In the genomic region with DNA sequence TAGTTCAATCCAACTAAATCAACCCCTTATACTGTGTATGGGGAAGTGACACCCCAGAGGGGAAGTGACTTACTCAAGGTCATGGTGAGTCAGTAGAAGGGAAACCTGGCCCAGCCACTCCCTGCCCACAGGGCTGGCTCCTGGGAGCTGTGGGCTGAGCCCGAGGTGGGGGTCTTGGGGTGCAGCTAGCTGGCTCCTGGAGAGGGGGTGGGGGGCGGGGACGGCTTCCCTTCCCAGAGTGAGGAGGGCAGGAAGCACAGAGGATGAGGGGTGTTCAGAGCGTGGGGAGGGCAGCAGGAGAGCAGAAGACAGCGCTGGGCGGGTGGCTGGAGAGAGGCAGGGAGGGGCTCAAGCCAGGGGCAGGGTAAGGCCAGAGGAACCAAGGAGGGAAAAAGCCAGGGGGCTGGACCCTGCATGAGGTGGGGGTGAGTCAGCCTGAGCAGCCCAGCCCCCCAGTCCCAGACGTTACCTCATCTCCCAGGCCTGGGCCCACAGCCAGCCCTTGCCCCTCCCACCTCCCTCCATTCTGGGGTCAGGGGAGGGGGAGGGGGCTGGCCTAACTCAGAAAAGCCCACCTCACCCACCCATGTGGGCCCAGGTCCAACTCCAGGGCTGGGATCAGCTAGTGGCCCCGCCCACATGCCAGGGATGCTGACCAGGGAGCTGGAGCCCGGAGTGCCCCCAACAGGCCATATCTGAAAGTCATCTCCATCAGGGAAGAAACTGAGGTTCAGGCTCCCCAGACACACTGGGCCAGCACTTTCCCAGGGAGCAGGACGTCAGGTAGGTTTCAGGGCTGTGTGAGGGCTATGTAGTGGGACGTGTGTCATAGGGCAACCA, we compare ENCODE assay signal across 8 cellular contexts. TPM values are rescaled to one million over a fixed set of nuclear protein-coding genes. Genes with fewer than 3 reads are reported as not detected.
DNase-seq lines count a peak whose midpoint lies in the region; ATAC-seq and TF ChIP-seq lines count a peak whose summit lies in the region.

No MANE protein-coding gene starts in this region.

- H3K4me3 Mint-ChIP-seq in activated T-cell treated with anti-CD3 and anti-CD28 coated beads, Interleukin-2, amount 50 U/mL, for 72 hours, result peak overlapping the region; percentile 65 to 71

- DNase-seq in Daoy (ENCODE audit: low read depth), result peak; percentile 98
- peak; percentile 50 to 60 for DNase-seq in activated T-cell treated with anti-CD3 and anti-CD28 coated beads, Interleukin-2, amount 50 U/mL, for 72 hours
- DNase-seq in left cardiac atrium, result peak; percentile 85
- peak; percentile 85 for DNase-seq in sciatic nerve (ENCODE audit: low spot score)
- no peak for DNase-seq in NCI-H1105 treated with DMSO at 0.1 percent for 48 hours (lab: John Stamatoyannopoulos, UW)
- no peak for DNase-seq in cortex of kidney (lab: John Stamatoyannopoulos, UW)

- peaks cover 21% of the 10 kb centered on the region for H3K27me3 Mint-ChIP-seq in activated T-cell treated with anti-CD3 and anti-CD28 coated beads, Interleukin-2, amount 50 U/mL, for 72 hours (ENCODE audit: low read depth)

- H3K4me1 Mint-ChIP-seq in activated T-cell treated with anti-CD3 and anti-CD28 coated beads, Interleukin-2, amount 50 U/mL, for 72 hours (ENCODE audit: low read depth), result peaks cover 33% of the 10 kb centered on the region

- H3K9me3 Mint-ChIP-seq in activated T-cell treated with anti-CD3 and anti-CD28 coated beads, Interleukin-2, amount 50 U/mL, for 72 hours, result no peaks in the 10 kb centered on the region

- 0 out of 2 replicates have a peak, but pooled peaks have one; percentile 20 for TF ChIP-seq CTCF in LNCAP (IDR thresholded peaks at IDR 0.05)

- H3K27ac Mint-ChIP-seq in activated T-cell treated with anti-CD3 and anti-CD28 coated beads, Interleukin-2, amount 50 U/mL, for 72 hours, result peak overlapping the region; percentile 66

- peaks cover 2 to 5% of the 10 kb centered on the region in 2 donors for H3K36me3 Mint-ChIP-seq in activated T-cell treated with anti-CD3 and anti-CD28 coated beads, Interleukin-2, amount 50 U/mL, for 72 hours (ENCODE audit: insufficient read depth in 2 of 2)

- ATAC-seq in activated T-cell treated with anti-CD3 and anti-CD28 coated beads, Interleukin-2, amount 50 U/mL, for 72 hours (replicated peaks in 1 of 2), result peak; percentile 46 to 48
- peak in 1 of 2 donors; percentile 41 for ATAC-seq in left cardiac atrium
- peak; percentile 6 for ATAC-seq in sciatic nerve
- ATAC-seq in GM21717 (IDR thresholded peaks at IDR 0.05; ENCODE audit: unreplicated experiment), result no peak

- intact Hi-C loops in left cardiac atrium (cut with DNase I), result no loop called here
- intact Hi-C loops in sciatic nerve (cut with DNase I), result no loop called here

RNA-seq across cellular contexts. Expression of a gene that starts 2.8 kb away (rescaled TPM):
- 197 and 234 TPM in 2 replicates for total RNA-seq in Daoy (2014; rRNA removed; shearing (Covaris generic))
- 10 to 100 TPM; 87.5 to 93.9 TPM for total RNA-seq in activated T-cell treated with anti-CD3 and anti-CD28 coated beads, Interleukin-2, amount 50 U/mL, for 72 hours
- total RNA-seq in left cardiac atrium (10 to 100 TPM; 50.5 to 94.5 TPM), sciatic nerve (144 TPM)

RNA-seq across cellular contexts. Expression of a gene that starts 15.1 kb away (rescaled TPM):
- 3.7 and 3.9 TPM in 2 replicates for total RNA-seq in Daoy (2014; rRNA removed; shearing (Covaris generic))
- 1 to 10 TPM; 4.0 to 5.7 TPM for total RNA-seq in activated T-cell treated with anti-CD3 and anti-CD28 coated beads, Interleukin-2, amount 50 U/mL, for 72 hours
- 1 to 10 TPM; 5.3 to 9.0 TPM for total RNA-seq in left cardiac atrium
- 16.2 TPM for total RNA-seq in sciatic nerve

RNA-seq across cellular contexts. Expression of a gene that starts 21.1 kb away (rescaled TPM):
- 166 and 187 TPM in 2 replicates for total RNA-seq in Daoy (2014; rRNA removed; shearing (Covaris generic))
- total RNA-seq in activated T-cell treated with anti-CD3 and anti-CD28 coated beads, Interleukin-2, amount 50 U/mL, for 72 hours, result 10 to 100 TPM; 69.5 to 98.8 TPM
- total RNA-seq in left cardiac atrium (10 to 100 TPM; 30.2 to 55.1 TPM), sciatic nerve (63.5 TPM)

RNA-seq across cellular contexts. Expression of a gene that starts 22.2 kb away (rescaled TPM):
- 68.7 and 91.5 TPM in 2 replicates for total RNA-seq in Daoy (2014; rRNA removed; shearing (Covaris generic))
- 100 to 1,000 TPM in 1 of 2 donors, 10 to 100 TPM in 1; 89.2 to 117 TPM for total RNA-seq in activated T-cell treated with anti-CD3 and anti-CD28 coated beads, Interleukin-2, amount 50 U/mL, for 72 hours
- total RNA-seq in left cardiac atrium (10 to 100 TPM; 33.1 to 53.5 TPM), sciatic nerve (68.2 TPM)

RNA-seq across cellular contexts. Expression of a gene that starts 48.0 kb away (rescaled TPM):
- total RNA-seq in Daoy (2014; rRNA removed; shearing (Covaris generic)), result 15.7 and 21.4 TPM in 2 replicates
- total RNA-seq in activated T-cell treated with anti-CD3 and anti-CD28 coated beads, Interleukin-2, amount 50 U/mL, for 72 hours, result 10 to 100 TPM; 12.1 to 16.0 TPM
- 1 to 10 TPM in 1 of 2 donors, under 1 TPM in 1; 0.59 to 1.6 TPM for total RNA-seq in left cardiac atrium
- total RNA-seq in sciatic nerve, result 8.2 TPM

Comparison
In these comparisons a context has a peak if more than half of its experiments do, and no peak if none do; other contexts are left out.
1. DNase-seq: peak in Daoy (single experiment), activated T-cell treated with anti-CD3 and anti-CD28 coated beads, Interleukin-2, amount 50 U/mL, for 72 hours (2 of 2), left cardiac atrium (single experiment) and sciatic nerve (single experiment); none in NCI-H1105 treated with DMSO at 0.1 percent for 48 hours (single experiment) and cortex of kidney (single experiment).